ENCODE assay signal across 21 cellular contexts in the genomic region with DNA sequence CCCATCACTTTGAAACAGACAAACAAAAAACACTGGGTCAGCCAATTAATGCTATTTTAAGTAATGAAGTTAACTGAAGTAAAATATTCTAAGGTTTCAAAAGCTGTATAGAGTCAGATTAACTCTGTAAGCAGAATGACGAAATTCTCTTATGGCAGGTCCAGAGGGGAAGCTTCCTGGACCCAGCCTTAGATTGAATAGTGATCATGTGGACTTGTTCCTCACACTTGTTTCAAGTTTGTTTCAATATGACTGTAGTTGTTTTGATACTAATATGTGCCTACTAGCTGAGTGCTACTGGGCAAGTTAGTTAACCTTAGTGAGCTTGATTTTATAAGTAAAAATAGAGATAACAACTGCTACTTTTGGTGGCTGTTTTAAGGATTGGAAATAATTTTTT. TPM values are rescaled to one million over a fixed set of nuclear protein-coding genes. Genes with fewer than 3 reads are reported as not detected.
DNase-seq lines count a peak whose midpoint lies in the region; ATAC-seq and TF ChIP-seq lines count a peak whose summit lies in the region.
"Had no signal": no experiment of that assay in that cellular context is flagged by ENCODE, and none has a peak within 500 bp of the region (broad histone marks: within the 10 kb centered on the region; RNA-seq: fewer than 3 reads in every experiment).

No MANE protein-coding gene starts in this region.

- peak; percentile 62 to 90 for ATAC-seq in natural killer cell treated with Interleukin-12 subunit alpha and Interleukin-12 subunit beta and Interleukin-15 and Interleukin-18, amount 100 ng/mL, for 72 hours
- ATAC-seq in natural killer cell (no peak), HG02588 (IDR thresholded peaks at IDR 0.05; ENCODE audit: unreplicated experiment) (peak; percentile 53), left colon (no peak)
- ATAC-seq: A549; activated CD4-positive, CD25-positive, alpha-beta regulatory T cell treated with anti-CD3 and anti-CD28 coated beads, Interleukin-2, amount 50 U/mL, for 24 hours; stimulated activated memory B cell treated with anti-CD40 and anti-IgM and Interleukin-4, amounts not matched to agents 10 μg/mL and 1 μg/mL and 100 μg/mL, for 72 hours had no signal

- TF ChIP-seq CTCF in natural killer cell (IDR thresholded peaks at IDR 0.05): no peak

- no peaks in the 10 kb centered on the region for H3K36me3 Mint-ChIP-seq in natural killer cell treated with Interleukin-12 subunit alpha and Interleukin-12 subunit beta and Interleukin-15 and Interleukin-18, amount 100 ng/mL, for 72 hours
- no peaks in the 10 kb centered on the region for H3K36me3 Mint-ChIP-seq in natural killer cell
- H3K36me3 Mint-ChIP-seq: stimulated activated memory B cell treated with anti-CD40 and anti-IgM and Interleukin-4, amounts not matched to agents 10 μg/mL and 1 μg/mL and 100 μg/mL, for 72 hours had no signal

- intact Hi-C loops in natural killer cell (cut with micrococcal nuclease): no loop called here
- intact Hi-C loops in left colon (cut with DNase I, micrococcal nuclease): no loop called here

- no peak overlapping the region for H3K27ac Mint-ChIP-seq in natural killer cell treated with Interleukin-12 subunit alpha and Interleukin-12 subunit beta and Interleukin-15 and Interleukin-18, amount 100 ng/mL, for 72 hours
- no peak overlapping the region for H3K27ac Mint-ChIP-seq in natural killer cell
- H3K27ac Mint-ChIP-seq: activated T-helper 2 cell treated with anti-CD3 and anti-CD28 coated beads, Interferon-gamma antibody, Interleukin-2, Interleukin-4, amounts not matched to agents 10 μg/mL and 5 μg/mL and 100 μg/mL, durations not matched to agents 14 hours and 24 hours and 36 hours; stimulated activated memory B cell treated with anti-CD40 and anti-IgM and Interleukin-4, amounts not matched to agents 10 μg/mL and 1 μg/mL and 100 μg/mL, for 72 hours had no signal

- H3K4me1 Mint-ChIP-seq in natural killer cell treated with Interleukin-12 subunit alpha and Interleukin-12 subunit beta and Interleukin-15 and Interleukin-18, amount 100 ng/mL, for 72 hours (ENCODE audit: low read depth in 2 of 2): no peaks in the 10 kb centered on the region
- H3K4me1 Mint-ChIP-seq in natural killer cell: no peaks in the 10 kb centered on the region
- H3K4me1 Mint-ChIP-seq: stimulated activated memory B cell treated with anti-CD40 and anti-IgM and Interleukin-4, amounts not matched to agents 10 μg/mL and 1 μg/mL and 100 μg/mL, for 72 hours had no signal

- H3K27me3 Mint-ChIP-seq in natural killer cell treated with Interleukin-12 subunit alpha and Interleukin-12 subunit beta and Interleukin-15 and Interleukin-18, amount 100 ng/mL, for 72 hours: peaks cover 0 to 4% of the 10 kb centered on the region in 2 donors
- peaks cover 0 to 5% of the 10 kb centered on the region in 2 donors for H3K27me3 Mint-ChIP-seq in natural killer cell (ENCODE audit: low read depth in 2 of 2)
- H3K27me3 Mint-ChIP-seq: stimulated activated memory B cell treated with anti-CD40 and anti-IgM and Interleukin-4, amounts not matched to agents 10 μg/mL and 1 μg/mL and 100 μg/mL, for 72 hours had no signal

- no peak overlapping the region for H3K4me3 Mint-ChIP-seq in natural killer cell treated with Interleukin-12 subunit alpha and Interleukin-12 subunit beta and Interleukin-15 and Interleukin-18, amount 100 ng/mL, for 72 hours
- H3K4me3 Mint-ChIP-seq in natural killer cell: no peak overlapping the region
- H3K4me3 Mint-ChIP-seq: dendritic cell treated with granulocyte-macrophage colony-stimulating factor and Interleukin-4, amounts not matched to agents 40 ng/mL and 50 ng/mL, for 4 days; stimulated activated memory B cell treated with anti-CD40 and anti-IgM and Interleukin-4, amounts not matched to agents 10 μg/mL and 1 μg/mL and 100 μg/mL, for 72 hours had no signal

- no peak for DNase-seq in natural killer cell treated with Interleukin-12 subunit alpha and Interleukin-12 subunit beta and Interleukin-15 and Interleukin-18, amount 100 ng/mL, for 72 hours (ENCODE audit: low spot score)
- DNase-seq in natural killer cell (no peak), NOMO-1 treated with DMSO at 0.1 percent for 48 hours (lab: John Stamatoyannopoulos, UW; ENCODE audit: unreplicated experiment) (peak; percentile 17), GF-D8 (lab: John Stamatoyannopoulos, UW) (no peak), left colon (no peak), NCI-H146 treated with DMSO at 0.1 percent for 48 hours (lab: John Stamatoyannopoulos, UW; ENCODE audit: unreplicated experiment) (no peak)
- no peak for DNase-seq in activated CD4-positive, alpha-beta T cell treated with anti-CD3 and anti-CD28 coated beads for 4 hours
- DNase-seq: foreskin melanocyte; NCI-H1417 treated with DMSO at 0.1 percent for 48 hours; NCI-H2171; Peyer's patch; SK-N-SH; stimulated activated CD4-positive, alpha-beta T cell treated with anti-CD3 and anti-CD28 coated beads, Interleukin-15, amount 100 ng/mL, for 24 hours; T1000; thyroid gland had no signal

- no peaks in the 10 kb centered on the region for H3K9me3 Mint-ChIP-seq in natural killer cell treated with Interleukin-12 subunit alpha and Interleukin-12 subunit beta and Interleukin-15 and Interleukin-18, amount 100 ng/mL, for 72 hours
- no peaks in the 10 kb centered on the region for H3K9me3 Mint-ChIP-seq in natural killer cell
- H3K9me3 Mint-ChIP-seq: activated T-helper 2 cell treated with anti-CD3 and anti-CD28 coated beads, Interferon-gamma antibody, Interleukin-2, Interleukin-4, amounts not matched to agents 10 μg/mL and 5 μg/mL and 100 μg/mL, durations not matched to agents 14 hours and 24 hours and 36 hours; dendritic cell treated with granulocyte-macrophage colony-stimulating factor and Interleukin-4, amounts not matched to agents 40 ng/mL and 50 ng/mL, for 4 days; stimulated activated memory B cell treated with anti-CD40 and anti-IgM and Interleukin-4, amounts not matched to agents 10 μg/mL and 1 μg/mL and 100 μg/mL, for 72 hours had no signal

RNA-seq across cellular contexts. Expression of gene PLS1, which starts 32.6 kb away (rescaled TPM):
- total RNA-seq in natural killer cell treated with Interleukin-12 subunit alpha and Interleukin-12 subunit beta and Interleukin-15 and Interleukin-18, amount 100 ng/mL, for 72 hours: 1 to 10 TPM; 4.0 to 5.5 TPM
- total RNA-seq in natural killer cell: 1 to 10 TPM; 1.2 to 2.6 (median 1.6) TPM
- 100 to 1,000 TPM; 457 to 472 TPM for total RNA-seq in left colon

RNA-seq across cellular contexts. Expression of gene ATR, which starts 50.3 kb away (rescaled TPM):
- 10 to 100 TPM; 45.8 to 65.5 TPM for total RNA-seq in natural killer cell treated with Interleukin-12 subunit alpha and Interleukin-12 subunit beta and Interleukin-15 and Interleukin-18, amount 100 ng/mL, for 72 hours
- total RNA-seq in natural killer cell (10 to 100 TPM; 39.9 to 47.9 (median 45.8) TPM), left colon (10 to 100 TPM; 13.7 to 18.9 TPM)

Comparison
In these comparisons a context has a peak if more than half of its experiments do, and no peak if none do; other contexts are left out.
1. ATAC-seq: peak in natural killer cell treated with Interleukin-12 subunit alpha and Interleukin-12 subunit beta and Interleukin-15 and Interleukin-18, amount 100 ng/mL, for 72 hours (2 of 2) and HG02588 (single experiment); none in natural killer cell (0 of 3) and left colon (single experiment).
2. RNA of gene PLS1, which starts 32.6 kb away (total RNA-seq): 457 to 472 TPM in left colon; 4.0 to 5.5 TPM in natural killer cell treated with Interleukin-12 subunit alpha and Interleukin-12 subunit beta and Interleukin-15 and Interleukin-18, amount 100 ng/mL, for 72 hours and 1.2 to 2.6 TPM in natural killer cell; every median in the first group is over 10 times any median in the second.